ENCODE assay signal across 1 cellular context in the genomic region with DNA sequence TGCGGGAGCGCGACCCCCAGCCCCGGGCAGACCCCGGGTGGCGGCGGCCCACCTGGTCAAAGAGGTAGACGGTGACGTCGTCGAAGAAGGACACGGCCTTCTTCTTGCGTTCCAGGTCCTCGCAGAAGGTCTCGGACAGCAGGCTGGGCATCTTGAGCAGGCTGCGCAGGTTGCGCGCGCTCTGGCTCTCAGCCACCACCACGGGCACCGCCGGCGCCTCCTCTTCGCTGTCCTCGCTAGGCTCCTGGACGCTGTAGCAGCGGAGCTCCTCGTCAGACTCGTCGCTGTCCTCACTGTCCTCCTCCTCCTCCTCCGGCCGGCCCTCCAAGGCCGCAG.
TF ChIP-seq lines count a peak whose summit lies in the region.

No MANE protein-coding gene starts in this region.

TF ChIP-seq in H1, 55 proteins besides CTCF, POLR2A, EP300 and RAD21:
- TF ChIP-seq, protein P1, sequence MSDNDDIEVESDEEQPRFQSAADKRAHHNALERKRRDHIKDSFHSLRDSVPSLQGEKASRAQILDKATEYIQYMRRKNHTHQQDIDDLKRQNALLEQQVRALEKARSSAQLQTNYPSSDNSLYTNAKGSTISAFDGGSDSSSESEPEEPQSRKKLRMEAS (IDR thresholded peaks at IDR 0.05) = no peak
- no peak for TF ChIP-seq RNF2 (IDR thresholded peaks at IDR 0.05; ENCODE audit: borderline replicate concordance, low read depth, low read length, missing control alignments, poor library complexity, severe bottlenecking)
- TF ChIP-seq BACH1 (IDR thresholded peaks at IDR 0.05; ENCODE audit: low read length) = no peak
- no peak for TF ChIP-seq JUN (IDR thresholded peaks at IDR 0.05; ENCODE audit: low read depth, low read length)
- TF ChIP-seq PHF8 (conservative IDR thresholded peaks at IDR 0.05; ENCODE audit: low read depth, low read length) = no peak
- TF ChIP-seq TEAD4 (IDR thresholded peaks at IDR 0.05; ENCODE audit: low read depth, low read length) = no peak
- no peak for TF ChIP-seq KDM1A (IDR thresholded peaks at IDR 0.05; ENCODE audit: borderline replicate concordance, low read length)
TF ChIP-seq in H1: peak in this region for 0.
